Comparison of ENCODE assay signal across 20 cellular contexts in the genomic region with DNA sequence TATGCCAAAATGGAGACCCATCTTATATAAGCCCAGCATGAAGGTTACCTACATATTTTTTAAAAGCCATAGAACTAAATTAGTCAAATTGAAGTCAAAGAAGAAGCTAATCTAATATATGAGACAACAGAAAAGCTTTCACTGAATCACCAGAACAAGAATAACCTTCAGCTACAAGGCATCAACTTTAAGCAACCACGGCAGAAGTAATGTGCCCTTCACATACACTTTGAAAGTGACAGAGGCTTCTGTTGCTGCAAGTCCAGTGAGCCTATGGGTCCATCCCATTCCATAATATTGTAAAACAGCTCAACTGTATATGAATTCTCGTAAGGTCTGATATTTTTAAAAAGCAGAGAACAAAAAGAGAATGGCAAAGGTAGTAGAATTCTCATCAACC. TPM values are rescaled to one million over a fixed set of nuclear protein-coding genes. Genes with fewer than 3 reads are reported as not detected.
DNase-seq lines count a peak whose midpoint lies in the region; ATAC-seq and TF ChIP-seq lines count a peak whose summit lies in the region.
"Had no signal": no experiment of that assay in that cellular context is flagged by ENCODE, and none has a peak within 500 bp of the region (broad histone marks: within the 10 kb centered on the region; RNA-seq: fewer than 3 reads in every experiment).

No MANE protein-coding gene starts in this region.

- 72% methylated on average over 2 of the region's 2 CpGs for WGBS in right cardiac atrium
- WGBS in tibial nerve, 2 donors: 64 to 77% methylated on average over 2 of the region's 2 CpGs

- intact Hi-C loops in Right ventricle myocardium superior (cut with DNase I): no loop called here
- intact Hi-C loops in cardiac septum (cut with DNase I): no loop called here
- intact Hi-C loops in right cardiac atrium (cut with DNase I): no loop called here
- intact Hi-C loops in gastrocnemius medialis (cut with DNase I; ENCODE audit: low total_unique reads): no loop called here

- TF ChIP-seq CTCF in gastrocnemius medialis (IDR thresholded peaks at IDR 0.05 in 4 of 5, conservative IDR thresholded peaks at IDR 0.05 in 1 of 5) (no peak), tibial nerve (IDR thresholded peaks at IDR 0.05) (no peak)

- no peaks in the 10 kb centered on the region for H3K9me3 ChIP-seq in right cardiac atrium (ENCODE audit: control insufficient read depth, low read length)
- H3K9me3 ChIP-seq in gastrocnemius medialis: no peaks in the 10 kb centered on the region
- H3K9me3 ChIP-seq in tibial nerve: no peaks in the 10 kb centered on the region
- H3K9me3 ChIP-seq: BLaER1 had no signal

- no peak for DNase-seq in Right ventricle myocardium superior
- DNase-seq in cardiac septum (ENCODE audit: low spot score): no peak
- DNase-seq in right cardiac atrium: no peak
- peak in 1 of 2 donors; percentile 31 for DNase-seq in gastrocnemius medialis
- DNase-seq in tibial nerve (ENCODE audit: low spot score in 2 of 2): no peak
- DNase-seq in dedifferentiated amniotic fluid mesenchymal stem cell (ENCODE audit: extremely low spot score): no peak
- no peak for DNase-seq in activated T-cell treated with anti-CD3 and anti-CD28 coated beads, Interleukin-2, amount 50 U/mL, for 48 hours
- DNase-seq: 8988T; CD4-positive, alpha-beta memory T cell; DMS153; DMS79; GDM1; H9; IMR-90 had no signal

- in situ Hi-C loops in gastrocnemius medialis (cut with MboI; ENCODE audit: low sequenced_read_pairs in 4 of 4): no loop called here

- peak; percentile 56 for ATAC-seq in Right ventricle myocardium superior (ENCODE audit: poor library complexity)
- ATAC-seq in right cardiac atrium: no peak
- peak; percentile 79 to 89 for ATAC-seq in gastrocnemius medialis
- no peak for ATAC-seq in HG03025 (IDR thresholded peaks at IDR 0.05; ENCODE audit: low FRiP score, unreplicated experiment)

- H3K4me1 ChIP-seq in right cardiac atrium (ENCODE audit: control insufficient read depth, insufficient read depth, low read length) (no peaks in the 10 kb centered on the region), gastrocnemius medialis (peaks cover 32 to 35% of the 10 kb centered on the region in 2 donors), tibial nerve (peaks cover 0 to 3% (median 1%) of the 10 kb centered on the region in 4 donors)
- H3K4me1 ChIP-seq: BLaER1 had no signal

- peak overlapping the region; percentile 10 for H3K4me3 ChIP-seq in right cardiac atrium (ENCODE audit: low read length)
- H3K4me3 ChIP-seq in gastrocnemius medialis: peak overlapping the region in 1 of 4 donors; percentile 2
- no peak overlapping the region for H3K4me3 ChIP-seq in tibial nerve
- H3K4me3 ChIP-seq: BLaER1 had no signal

- H3K27ac ChIP-seq in right cardiac atrium (ENCODE audit: low read length) (peak overlapping the region; percentile 37), gastrocnemius medialis (peak overlapping the region; percentile 66 to 90 (median 73)), tibial nerve (peak overlapping the region in 3 of 4 donors; percentile 20 to 47 (median 47))
- H3K27ac ChIP-seq: BLaER1 had no signal

- H3K36me3 ChIP-seq in gastrocnemius medialis (no peaks in the 10 kb centered on the region), tibial nerve (no peaks in the 10 kb centered on the region)
- H3K36me3 ChIP-seq: BLaER1 had no signal

- TF ChIP-seq POLR2A in gastrocnemius medialis (IDR thresholded peaks at IDR 0.05) (no peak), tibial nerve (IDR thresholded peaks at IDR 0.05) (no peak)

- H3K27me3 ChIP-seq in right cardiac atrium (ENCODE audit: control insufficient read depth, insufficient read depth) (no peaks in the 10 kb centered on the region), gastrocnemius medialis (no peaks in the 10 kb centered on the region), tibial nerve (no peaks in the 10 kb centered on the region)
- H3K27me3 ChIP-seq: BLaER1 had no signal

- no peak for TF ChIP-seq EP300 in tibial nerve (IDR thresholded peaks at IDR 0.05)

RNA-seq across cellular contexts. Expression of a gene that starts 36.5 kb away (rescaled TPM):
- total RNA-seq in Right ventricle myocardium superior (129 TPM), cardiac septum (198 TPM), right cardiac atrium (10 to 100 TPM; 58.4 to 81.7 (median 70.0) TPM), gastrocnemius medialis (10 to 100 TPM; 14.3 to 49.5 (median 24.2) TPM), tibial nerve (10 to 100 TPM; 15.9 to 36.1 (median 23.1) TPM)
- polyA plus RNA-seq in right cardiac atrium: 4.5 TPM
- total RNA-seq: A673; CD4-positive, alpha-beta memory T cell; Daoy; HT-29 had no signal
- polyA plus RNA-seq: CD14-positive monocyte; CD4-positive, alpha-beta memory T cell had no signal

Comparison
In these comparisons a context has a peak if more than half of its experiments do, and no peak if none do; other contexts are left out.
1. ATAC-seq: peak in Right ventricle myocardium superior (single experiment) and gastrocnemius medialis (2 of 2); none in right cardiac atrium (0 of 2) and HG03025 (single experiment).
2. Peak in every context shown above with its lines, with median percentiles within 50 percentile points of each other: H3K27ac ChIP-seq.